Comparison of ENCODE assay signal across 1 cellular context in the genomic region with DNA sequence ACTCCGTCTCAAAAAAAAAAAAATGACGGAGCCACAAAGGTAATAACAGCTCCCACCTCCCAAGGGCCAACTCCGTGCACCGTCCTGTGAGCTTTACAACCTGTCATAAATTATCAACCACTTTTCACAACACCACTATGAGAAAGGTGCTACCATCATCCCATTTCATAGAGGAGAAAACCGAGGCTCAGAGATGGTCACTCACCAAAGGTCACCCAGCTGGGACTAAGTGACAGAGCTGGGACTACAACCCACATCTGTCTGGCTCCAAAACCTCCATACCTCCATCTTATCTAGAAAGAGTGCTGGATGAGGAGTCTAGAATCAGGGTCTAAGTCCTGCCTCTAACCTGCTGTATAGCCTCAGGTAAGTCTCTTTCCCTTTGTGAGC.
TF ChIP-seq lines count a peak whose summit lies in the region.

No MANE protein-coding gene starts in this region.

TF ChIP-seq in H1, 55 proteins besides CTCF, POLR2A, EP300 and RAD21 (continued from another document):
- TF ChIP-seq SP2 (IDR thresholded peaks at IDR 0.05; ENCODE audit: low read length) (no peak), HDAC2 (IDR thresholded peaks at IDR 0.05; ENCODE audit: borderline replicate concordance in 1 of 2, low read depth in 2 of 2, low read length in 2 of 2) (no peak), TAF1 (IDR thresholded peaks at IDR 0.05; ENCODE audit: low read depth, low read length) (no peak), RFX5 (IDR thresholded peaks at IDR 0.05; ENCODE audit: borderline replicate concordance, low read depth, low read length) (no peak), NRF1 (IDR thresholded peaks at IDR 0.05; ENCODE audit: low read depth, low read length) (no peak), MAFK (IDR thresholded peaks at IDR 0.05; ENCODE audit: low read depth, low read length) (no peak), SP1 (IDR thresholded peaks at IDR 0.05; ENCODE audit: low read depth, low read length) (no peak), TAF7 (optimal IDR thresholded peaks at IDR 0.05; ENCODE audit: borderline replicate concordance, low read depth, low read length) (no peak), CEBPB (IDR thresholded peaks at IDR 0.05; ENCODE audit: low read depth, low read length) (no peak), EZH2 (IDR thresholded peaks at IDR 0.05; ENCODE audit: low read depth, low read length, severe bottlenecking) (no peak), KDM4A (IDR thresholded peaks at IDR 0.05; ENCODE audit: low read depth, low read length, severe bottlenecking) (no peak)
